Comparison of ENCODE assay signal across 23 cellular contexts in genomic region chr13:112128052-112128610, GRCh38.
"Had no signal": no experiment of that assay in that cellular context is flagged by ENCODE, and none has a peak within 500 bp of the region (broad histone marks: within the 10 kb centered on the region; RNA-seq: fewer than 3 reads in every experiment).

No MANE protein-coding gene starts in this region.

- ATAC-seq: gastroesophageal sphincter; left lung; psoas muscle; stimulated activated effector memory CD8-positive, alpha-beta T cell treated with anti-CD3 and anti-CD28 coated beads, Interleukin-12 subunit alpha, Interleukin-12 subunit beta, amount 100 ng/mL, for 72 hours; stimulated activated naive CD8-positive, alpha-beta T cell treated with anti-CD3 and anti-CD28 coated beads, Interleukin-15, Interleukin-2, amounts not matched to agents 100 U/mL and 50 U/mL, for 24 hours had no signal

- H3K9me3 ChIP-seq: esophagus squamous epithelium, gastroesophageal sphincter, left lung, neutrophil, psoas muscle, suprapubic skin, thyroid gland, upper lobe of left lung, vagina had no signal

- H3K4me1 ChIP-seq: esophagus squamous epithelium, gastroesophageal sphincter, left lung, psoas muscle, suprapubic skin, vagina had no signal

- DNase-seq: effector CD4-positive, alpha-beta T cell; esophagus squamous epithelium; foreskin fibroblast; glutamatergic neuron; left lung; mesenchymal stem cell; naive B cell; psoas muscle; retina; small intestine; stimulated activated CD4-positive, alpha-beta T cell treated with anti-CD3 and anti-CD28 coated beads, Interleukin-2, amount 100 ng/mL, for 48 hours; stimulated activated CD8-positive, alpha-beta memory T cell treated with anti-CD3 and anti-CD28 coated beads, Interleukin-4, amount 100 ng/mL, for 48 hours; stimulated activated naive CD8-positive, alpha-beta T cell treated with anti-CD3 and anti-CD28 coated beads, Interleukin-15, Interleukin-2, amounts not matched to agents 100 U/mL and 50 U/mL, for 24 hours; thyroid gland had no signal

- H3K27me3 ChIP-seq: neutrophil, thyroid gland, upper lobe of left lung, vagina had no signal

- H3K4me3 ChIP-seq: coronary artery, esophagus squamous epithelium, gastroesophageal sphincter, left lung, lung, psoas muscle, suprapubic skin, thyroid gland, upper lobe of left lung, vagina had no signal

- H3K36me3 ChIP-seq: esophagus squamous epithelium, gastroesophageal sphincter, left lung, neutrophil, suprapubic skin, thyroid gland, upper lobe of left lung, vagina had no signal

- H3K27ac ChIP-seq: coronary artery, epithelial cell of prostate, esophagus squamous epithelium, gastroesophageal sphincter, left lung, neutrophil, psoas muscle, suprapubic skin, thyroid gland, upper lobe of left lung, vagina had no signal
